ENCODE assay signal across 8 cellular contexts in the genomic region with DNA sequence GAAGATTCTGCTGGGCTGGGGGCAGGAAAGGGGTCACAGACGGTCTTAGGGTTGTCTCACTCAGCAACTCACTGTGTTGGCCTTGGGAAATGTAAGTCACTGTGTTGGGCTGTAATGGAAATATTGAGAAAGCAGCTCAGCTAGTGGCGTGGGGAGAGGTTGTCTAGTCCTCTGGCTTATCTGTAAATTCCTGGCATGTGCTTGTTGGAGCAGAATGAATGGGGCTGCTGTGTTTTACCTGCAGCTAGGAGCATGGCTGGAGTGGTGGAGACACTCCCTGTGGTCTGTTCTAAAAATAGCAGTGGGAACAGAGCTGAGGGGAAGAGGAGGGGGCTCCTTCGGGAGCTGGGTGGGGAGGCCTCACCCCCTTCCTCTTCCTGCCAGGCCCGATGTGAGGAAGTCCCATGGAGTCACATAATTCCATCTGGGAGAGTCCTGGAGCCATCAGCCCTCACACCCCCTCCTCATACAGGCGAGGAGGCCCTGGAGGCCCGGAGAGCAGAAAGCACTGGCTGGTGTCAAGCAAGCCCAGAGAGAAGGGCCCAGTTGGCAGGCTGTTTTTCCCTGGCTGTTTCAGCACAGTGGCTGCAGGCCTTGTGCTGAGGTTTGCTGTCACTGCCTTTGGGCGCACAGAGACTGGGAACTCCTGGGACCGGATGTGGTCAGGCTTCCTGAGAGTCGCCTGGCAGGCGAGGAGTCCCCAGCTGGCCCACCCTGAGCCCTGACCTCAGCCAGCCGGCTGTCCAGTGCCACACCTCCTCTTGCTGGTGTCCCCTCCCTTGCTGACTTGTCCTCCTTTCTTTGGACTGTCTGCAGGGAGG.
A peak's percentile ranks its signal among the peaks of the same experiment; 100 is the strongest.
DNase-seq lines count a peak whose midpoint lies in the region; ATAC-seq and TF ChIP-seq lines count a peak whose summit lies in the region.

No MANE protein-coding gene starts in this region.

- H3K79me1 ChIP-seq in neuronal stem cell (ENCODE audit: low read depth, low read length): no peaks in the 10 kb centered on the region

- no peaks in the 10 kb centered on the region for H3K9me3 ChIP-seq in HUES48 (ENCODE audit: control insufficient read depth, insufficient read depth, low read length)
- no peaks in the 10 kb centered on the region for H3K9me3 ChIP-seq in fibroblast of lung (ENCODE audit: control insufficient read depth, insufficient read depth, low read depth, low read length)
- no peaks in the 10 kb centered on the region for H3K9me3 ChIP-seq in neuronal stem cell (replicated peaks in 1 of 2; ENCODE audit: control insufficient read depth in 2 of 2, insufficient read depth in 1 of 2, low read depth in 1 of 2, low read length in 2 of 2)

- no peak overlapping the region for H2BK5ac ChIP-seq in neuronal stem cell (ENCODE audit: low read length)

- H3K27ac Mint-ChIP-seq in activated CD4-positive, alpha-beta memory T cell treated with anti-CD3 and anti-CD28 coated beads for 36 hours: peak overlapping the region; percentile 75

- H3K9me3 Mint-ChIP-seq in activated CD4-positive, alpha-beta memory T cell treated with anti-CD3 and anti-CD28 coated beads for 36 hours: no peaks in the 10 kb centered on the region

- intact Hi-C loops in activated CD4-positive, alpha-beta memory T cell treated with anti-CD3 and anti-CD28 coated beads for 36 hours (cut with micrococcal nuclease): loop anchor here (1.0 kb wide), 2 partner anchors 31 kb away; no protein-coding TSS in a partner anchor

- H3K36me3 Mint-ChIP-seq in activated CD4-positive, alpha-beta memory T cell treated with anti-CD3 and anti-CD28 coated beads for 36 hours: no peaks in the 10 kb centered on the region

- H3K79me2 ChIP-seq in fibroblast of lung (ENCODE audit: control insufficient read depth, insufficient read depth, low read length): no peaks in the 10 kb centered on the region

- peaks cover 26% of the 10 kb centered on the region for H3K4me1 Mint-ChIP-seq in activated CD4-positive, alpha-beta memory T cell treated with anti-CD3 and anti-CD28 coated beads for 36 hours (ENCODE audit: low read depth)

- no peak overlapping the region for H3K23ac ChIP-seq in neuronal stem cell (ENCODE audit: low read depth, low read length, poor library complexity)

- H4K91ac ChIP-seq in neuronal stem cell (ENCODE audit: low read depth, low read length, poor library complexity): no peak overlapping the region

- H2AK5ac ChIP-seq in neuronal stem cell (ENCODE audit: low read depth, low read length): peak overlapping the region; percentile 21

- peaks cover 8% of the 10 kb centered on the region; the same call in 1 of the 2 replicates for H3K4me1 ChIP-seq in HUES48 (ENCODE audit: control insufficient read depth, insufficient read depth, low read length)
- H3K4me1 ChIP-seq in fibroblast of lung (ENCODE audit: control insufficient read depth, extremely low read depth, insufficient read depth, low read length): peaks cover 3% of the 10 kb centered on the region
- peaks cover 16 to 20% of the 10 kb centered on the region in 2 donors for H3K4me1 ChIP-seq in neuronal stem cell (ENCODE audit: control insufficient read depth in 2 of 2, insufficient read depth in 1 of 2, low read depth in 1 of 2, low read length in 2 of 2)

- CTCF ChIA-PET in activated CD4-positive, alpha-beta memory T cell treated with anti-CD3 and anti-CD28 coated beads for 36 hours (lab: Charles Lee): interaction anchor here (0.8 to 2.0 kb wide), 6 partner anchors 30 to 110 kb away, joined by 3 to 11 read pairs (median 4); no protein-coding TSS in a partner anchor

- H3K27me3 ChIP-seq in HUES48 (ENCODE audit: control insufficient read depth, insufficient read depth, low read length): no peaks in the 10 kb centered on the region
- no peaks in the 10 kb centered on the region for H3K27me3 ChIP-seq in fibroblast of lung (ENCODE audit: control insufficient read depth, insufficient read depth, low read length)
- H3K27me3 ChIP-seq in neuronal stem cell (ENCODE audit: control insufficient read depth in 3 of 3, insufficient read depth in 3 of 3, low read depth in 1 of 3, low read length in 3 of 3): no peaks in the 10 kb centered on the region

- H3K4me2 ChIP-seq in fibroblast of lung (ENCODE audit: extremely low read depth, insufficient read depth, low read length): no peak overlapping the region
- no peak overlapping the region for H3K4me2 ChIP-seq in neuronal stem cell (ENCODE audit: insufficient read depth, low read length, poor library complexity, severe bottlenecking)

- no peaks in the 10 kb centered on the region for H4K20me1 ChIP-seq in fibroblast of lung (ENCODE audit: control insufficient read depth, extremely low read depth, insufficient read depth, low read length)

- peak overlapping the region; percentile 88 for H3K18ac ChIP-seq in neuronal stem cell (ENCODE audit: low read length)

- no peak overlapping the region for H4K8ac ChIP-seq in neuronal stem cell (ENCODE audit: low read depth, low read length)

- no peak overlapping the region for H3K4ac ChIP-seq in neuronal stem cell (ENCODE audit: low read length)

- no peaks in the 10 kb centered on the region for H3K27me3 Mint-ChIP-seq in activated CD4-positive, alpha-beta memory T cell treated with anti-CD3 and anti-CD28 coated beads for 36 hours

- peak; percentile 53 for DNase-seq in activated CD4-positive, alpha-beta memory T cell treated with anti-CD3 and anti-CD28 coated beads for 36 hours
- DNase-seq in fibroblast of lung (ENCODE audit: low read depth in 2 of 2): peak in 1 of 2 donors; percentile 88
- no peak for DNase-seq in neuronal stem cell (ENCODE audit: low spot score)
- no peak for DNase-seq in NCI-H146 (lab: John Stamatoyannopoulos, UW)

- ATAC-seq in HG02678 (IDR thresholded peaks at IDR 0.05; ENCODE audit: unreplicated experiment) (no peak), GM21717 (IDR thresholded peaks at IDR 0.05; ENCODE audit: unreplicated experiment) (no peak), GM19324 (IDR thresholded peaks at IDR 0.05; ENCODE audit: low FRiP score, unreplicated experiment) (no peak)

- POLR2A ChIA-PET in activated CD4-positive, alpha-beta memory T cell treated with anti-CD3 and anti-CD28 coated beads for 36 hours (lab: Charles Lee): interaction anchor here (0.5 to 1.0 kb wide), 3 partner anchors 9 to 31 kb away, joined by 3 read pairs; no protein-coding TSS in a partner anchor

- no peaks in the 10 kb centered on the region for H3K36me3 ChIP-seq in HUES48 (ENCODE audit: control insufficient read depth, insufficient read depth, low read length)
- no peaks in the 10 kb centered on the region for H3K36me3 ChIP-seq in fibroblast of lung (ENCODE audit: control insufficient read depth, insufficient read depth, low read length)
- H3K36me3 ChIP-seq in neuronal stem cell (replicated peaks in 1 of 2; ENCODE audit: control insufficient read depth in 2 of 2, insufficient read depth in 2 of 2, low read length in 2 of 2): no peaks in the 10 kb centered on the region

- no peak overlapping the region for H3K4me3 ChIP-seq in HUES48 (ENCODE audit: low read depth, low read length)
- H3K4me3 ChIP-seq in fibroblast of lung (replicated peaks in 1 of 4; ENCODE audit: control extremely low read depth in 1 of 4, insufficient read depth in 1 of 4, low read depth in 3 of 4, low read length in 4 of 4): no peak overlapping the region
- H3K4me3 ChIP-seq in neuronal stem cell (ENCODE audit: low read length in 2 of 2): no peak overlapping the region

- H3K27ac ChIP-seq in HUES48 (ENCODE audit: low read depth, low read length) (peak overlapping the region; percentile 29), fibroblast of lung (ENCODE audit: insufficient read depth, low read length) (no peak overlapping the region), neuronal stem cell (replicated peaks; ENCODE audit: low read length) (no peak overlapping the region)

- H3K9ac ChIP-seq in HUES48 (ENCODE audit: low read depth, low read length) (no peak overlapping the region), fibroblast of lung (ENCODE audit: insufficient read depth, low read length) (no peak overlapping the region), neuronal stem cell (ENCODE audit: low read depth, low read length, poor library complexity) (no peak overlapping the region)

- no peak overlapping the region for H3K4me3 Mint-ChIP-seq in activated CD4-positive, alpha-beta memory T cell treated with anti-CD3 and anti-CD28 coated beads for 36 hours

- H3K14ac ChIP-seq in neuronal stem cell (ENCODE audit: low read length): no peak overlapping the region

- WGBS in neuronal stem cell (ENCODE audit: extremely low coverage in 2 of 2, insufficient read length in 2 of 2, insufficient replicate concordance in 1 of 2), 2 donors: no CpG with 5 or more reads among the region's 11 CpGs

- no peak overlapping the region for H2BK15ac ChIP-seq in neuronal stem cell (ENCODE audit: low read length)

- TF ChIP-seq CTCF in fibroblast of lung (conservative IDR thresholded peaks at IDR 0.05 in 1 of 2, IDR thresholded peaks at IDR 0.05 in 1 of 2; ENCODE audit: low read depth in 1 of 2, low read length in 2 of 2): no peak

- H2BK12ac ChIP-seq in neuronal stem cell (ENCODE audit: low read length): no peak overlapping the region

- H2BK120ac ChIP-seq in neuronal stem cell (ENCODE audit: low read depth, low read length): no peak overlapping the region

- peak overlapping the region; percentile 3 for H2AFZ ChIP-seq in fibroblast of lung (ENCODE audit: low read length)
- peak overlapping the region; percentile 79 for H2AFZ ChIP-seq in neuronal stem cell (ENCODE audit: low read length)
